In genomic region chr1:38064232-38064903, GRCh38 we compare ENCODE assay signal across 1 cellular context.
A peak's percentile ranks its signal among the peaks of the same experiment; 100 is the strongest.
TF ChIP-seq lines count a peak whose summit lies in the region.

No MANE protein-coding gene starts in this region.

TF ChIP-seq in K562, 482 proteins besides CTCF, POLR2A, EP300 and RAD21 (continues in another document):
- TF ChIP-seq LCOR (CRISPR knock-in tag; IDR thresholded peaks at IDR 0.05), result no peak
- no peak for TF ChIP-seq ZBTB49 (CRISPR knock-in tag; IDR thresholded peaks at IDR 0.05; ENCODE audit: borderline replicate concordance)
- no peak for TF ChIP-seq MCM7 (IDR thresholded peaks at IDR 0.05)
- no peak for TF ChIP-seq ZNF76 (CRISPR knock-in tag; IDR thresholded peaks at IDR 0.05; ENCODE audit: borderline replicate concordance)
- TF ChIP-seq LEF1 (IDR thresholded peaks at IDR 0.05), result no peak
- TF ChIP-seq SMAD4 (CRISPR knock-in tag; conservative IDR thresholded peaks at IDR 0.05), result 0 out of 2 replicates have a peak, but pooled peaks have one; percentile 21
- no peak; the same call in 1 of the 2 replicates for TF ChIP-seq SMARCA4 (IDR thresholded peaks at IDR 0.05)
- no peak for TF ChIP-seq POLR3G (IDR thresholded peaks at IDR 0.05; ENCODE audit: extremely low read depth, insufficient read length, insufficient replicate concordance)
- TF ChIP-seq BRCA1 (IDR thresholded peaks at IDR 0.05), result no peak
- TF ChIP-seq BRCA1 (CRISPR knock-in tag; IDR thresholded peaks at IDR 0.05), result no peak
- no peak for TF ChIP-seq GTF2B (IDR thresholded peaks at IDR 0.05; ENCODE audit: extremely low read depth, insufficient read length)
- peak; percentile 90 for TF ChIP-seq FOSL1 (tag; conservative IDR thresholded peaks at IDR 0.05)
- TF ChIP-seq NR3C1 (CRISPR knock-in tag; IDR thresholded peaks at IDR 0.05), result no peak
- no peak for TF ChIP-seq CBX3 (IDR thresholded peaks at IDR 0.05; ENCODE audit: borderline replicate concordance in 1 of 2, low read length in 2 of 2)
- TF ChIP-seq FIP1L1 (IDR thresholded peaks at IDR 0.05; ENCODE audit: low read depth, low read length, poor library complexity, severe bottlenecking), result no peak
- TF ChIP-seq MECOM (CRISPR knock-in tag; IDR thresholded peaks at IDR 0.05), result no peak
- TF ChIP-seq SAFB2 (IDR thresholded peaks at IDR 0.05; ENCODE audit: borderline replicate concordance, low read depth, low read length, severe bottlenecking), result no peak
- no peak for TF ChIP-seq ETS2 (tag; IDR thresholded peaks at IDR 0.05; ENCODE audit: borderline replicate concordance, poor library complexity, severe bottlenecking)
- no peak for TF ChIP-seq SP2 (IDR thresholded peaks at IDR 0.05; ENCODE audit: extremely low read depth, low read depth, low read length, poor library complexity, severe bottlenecking)
- no peak for TF ChIP-seq TRIM24 (IDR thresholded peaks at IDR 0.05)
- TF ChIP-seq PHB (CRISPR knock-in tag; IDR thresholded peaks at IDR 0.05), result no peak
- no peak for TF ChIP-seq ADNP (tag; IDR thresholded peaks at IDR 0.05)
- TF ChIP-seq ELK3 (CRISPR knock-in tag; IDR thresholded peaks at IDR 0.05), result no peak
- TF ChIP-seq NFATC3 (IDR thresholded peaks at IDR 0.05), result no peak
- TF ChIP-seq RCOR1 (IDR thresholded peaks at IDR 0.05; ENCODE audit: borderline replicate concordance in 1 of 2, low read depth in 2 of 2, low read length in 2 of 2), result peak in 1 of 2 experiments; percentile 52; a peak in 2 of 4 replicates
- TF ChIP-seq NFRKB (IDR thresholded peaks at IDR 0.05; ENCODE audit: low read depth), result no peak
- TF ChIP-seq CCAR2 (IDR thresholded peaks at IDR 0.05; ENCODE audit: low read depth, low read length), result no peak
- TF ChIP-seq ZKSCAN3 (CRISPR knock-in tag; IDR thresholded peaks at IDR 0.05), result no peak
- peak in 2 of 3 experiments; percentile 44 to 73 for TF ChIP-seq YY1 (IDR thresholded peaks at IDR 0.05; ENCODE audit: borderline replicate concordance in 1 of 3, control insufficient read depth in 1 of 3, extremely low read depth in 1 of 3, insufficient read depth in 3 of 3, insufficient read length in 1 of 3, insufficient replicate concordance in 2 of 3, low read depth in 1 of 3, low read length in 2 of 3)
- TF ChIP-seq ATF3 (IDR thresholded peaks at IDR 0.05), result peak; percentile 75
- no peak for TF ChIP-seq ATF3 (CRISPR knock-in tag; conservative IDR thresholded peaks at IDR 0.05)
- peak; percentile 85 for TF ChIP-seq JUND (IDR thresholded peaks at IDR 0.05; ENCODE audit: borderline replicate concordance, low read depth, low read length)
- TF ChIP-seq JUND (tag; IDR thresholded peaks at IDR 0.05; ENCODE audit: borderline replicate concordance, low read depth, low read length), result peak; percentile 73; the same call in 1 of the 3 replicates
- no peak for TF ChIP-seq KLF10 (CRISPR knock-in tag; IDR thresholded peaks at IDR 0.05)
- TF ChIP-seq KDM4B (IDR thresholded peaks at IDR 0.05; ENCODE audit: borderline replicate concordance in 2 of 2, low read depth in 1 of 2), result no peak
- no peak for TF ChIP-seq NEUROD1 (IDR thresholded peaks at IDR 0.05; ENCODE audit: borderline replicate concordance, low read depth, low read length, partially characterized antibody)
- TF ChIP-seq MTF1 (CRISPR knock-in tag; IDR thresholded peaks at IDR 0.05; ENCODE audit: borderline replicate concordance), result no peak
- no peak for TF ChIP-seq PYGO2 (tag; IDR thresholded peaks at IDR 0.05)
- TF ChIP-seq CREB5 (CRISPR knock-in tag; IDR thresholded peaks at IDR 0.05), result no peak
- no peak for TF ChIP-seq FOXK2 (conservative IDR thresholded peaks at IDR 0.05 in 1 of 2, IDR thresholded peaks at IDR 0.05 in 1 of 2; ENCODE audit: low read depth in 2 of 2)
- TF ChIP-seq MTA3 (IDR thresholded peaks at IDR 0.05; ENCODE audit: borderline replicate concordance), result no peak
- no peak for TF ChIP-seq MEF2D (tag; conservative IDR thresholded peaks at IDR 0.05; ENCODE audit: low read depth)
- no peak for TF ChIP-seq EHMT2 (IDR thresholded peaks at IDR 0.05)
- TF ChIP-seq AFF4 (CRISPR knock-in tag; IDR thresholded peaks at IDR 0.05), result no peak
- no peak for TF ChIP-seq WHSC1 (IDR thresholded peaks at IDR 0.05; ENCODE audit: low read length)
- no peak for TF ChIP-seq MXI1 (IDR thresholded peaks at IDR 0.05; ENCODE audit: low read depth, low read length)
- no peak for TF ChIP-seq STAT6 (CRISPR knock-in tag; IDR thresholded peaks at IDR 0.05)
- TF ChIP-seq ZNF175 (CRISPR knock-in tag; IDR thresholded peaks at IDR 0.05; ENCODE audit: low read depth), result no peak
- 0 out of 2 replicates have a peak, but pooled peaks have one; percentile 2 for TF ChIP-seq BHLHE40 (IDR thresholded peaks at IDR 0.05; ENCODE audit: low read length)
- TF ChIP-seq RFX5 (IDR thresholded peaks at IDR 0.05; ENCODE audit: low read depth, low read length), result no peak
- no peak for TF ChIP-seq MEF2A (IDR thresholded peaks at IDR 0.05; ENCODE audit: control insufficient read depth, low read depth, low read length)
- peak; percentile 77 for TF ChIP-seq VEZF1 (CRISPR knock-in tag; IDR thresholded peaks at IDR 0.05)
- TF ChIP-seq ARID1B (IDR thresholded peaks at IDR 0.05), result no peak; the same call in 1 of the 2 replicates
- TF ChIP-seq CCNT2 (IDR thresholded peaks at IDR 0.05; ENCODE audit: borderline replicate concordance, extremely low read depth, insufficient read length, low read depth, low read length), result no peak
- TF ChIP-seq ZC3H11A (IDR thresholded peaks at IDR 0.05; ENCODE audit: low read depth, low read length), result no peak
- peak in 1 of 2 experiments; percentile 46; a peak in 1 of 4 replicates for TF ChIP-seq SRF (CRISPR knock-in tag; IDR thresholded peaks at IDR 0.05)
- TF ChIP-seq HBP1 (CRISPR knock-in tag; IDR thresholded peaks at IDR 0.05), result no peak
- TF ChIP-seq ZBTB17 (CRISPR knock-in tag; IDR thresholded peaks at IDR 0.05), result no peak
- TF ChIP-seq ZNF217 (CRISPR knock-in tag; IDR thresholded peaks at IDR 0.05), result no peak
